Comparison of ENCODE assay signal across 18 cellular contexts in genomic region chr3:189673535-189673934, GRCh38. TPM values are rescaled to one million over a fixed set of nuclear protein-coding genes. Genes with fewer than 3 reads are reported as not detected.
DNase-seq lines count a peak whose midpoint lies in the region; ATAC-seq and TF ChIP-seq lines count a peak whose summit lies in the region.
"Had no signal": no experiment of that assay in that cellular context is flagged by ENCODE, and none has a peak within 500 bp of the region (broad histone marks: within the 10 kb centered on the region; RNA-seq: fewer than 3 reads in every experiment).

No MANE protein-coding gene starts in this region.

- H3K4me1 ChIP-seq in foreskin keratinocyte = peaks cover 5% of the 10 kb centered on the region
- H3K4me1 ChIP-seq: suprapubic skin had no signal

- no peaks in the 10 kb centered on the region for H3K27me3 ChIP-seq in foreskin keratinocyte
- H3K27me3 ChIP-seq: brain microvascular endothelial cell, suprapubic skin had no signal

- H3K36me3 ChIP-seq in SK-N-MC (ENCODE audit: insufficient read depth, low read length) = peaks cover 41% of the 10 kb centered on the region
- H3K36me3 ChIP-seq: brain microvascular endothelial cell, suprapubic skin had no signal

- no peak for DNase-seq in SK-N-MC (ENCODE audit: low read depth, low spot score)
- DNase-seq in NCI-H187 (lab: John Stamatoyannopoulos, UW) = no peak
- no peak for DNase-seq in superior temporal gyrus (ENCODE audit: extremely low spot score)
- no peak for DNase-seq in foreskin keratinocyte
- DNase-seq in AG08395 (ENCODE audit: low spot score) = no peak
- DNase-seq: activated CD4-positive, CD25-positive, alpha-beta regulatory T cell treated with anti-CD3 and anti-CD28 coated beads, Interleukin-2, amount 50 U/mL, for 72 hours; brain microvascular endothelial cell; CD4-positive, CD25-positive, alpha-beta regulatory T cell; left colon; NCI-H1694; NCI-H774 had no signal

- H3K9me3 ChIP-seq in SK-N-MC (ENCODE audit: low read depth, low read length) = peaks cover 40% of the 10 kb centered on the region
- H3K9me3 ChIP-seq: suprapubic skin had no signal

- ATAC-seq in GM18867 (IDR thresholded peaks at IDR 0.05; ENCODE audit: unreplicated experiment) = peak; percentile 93
- ATAC-seq in GM21528 (IDR thresholded peaks at IDR 0.05; ENCODE audit: low FRiP score, unreplicated experiment) = peak; percentile 71
- ATAC-seq in HG03066 (IDR thresholded peaks at IDR 0.05; ENCODE audit: low read depth, unreplicated experiment) = peak; percentile 88
- ATAC-seq in foreskin keratinocyte = no peak
- ATAC-seq: activated T-helper 17 cell treated with anti-CD3 and anti-CD28 coated beads, Interleukin-2, amount 50 U/mL, for 72 hours; HCT116; K562; left colon had no signal

- peak overlapping the region; percentile 88 for H3K9ac ChIP-seq in SK-N-MC (ENCODE audit: insufficient read length)

- no peak for TF ChIP-seq CTCF in foreskin keratinocyte (conservative IDR thresholded peaks at IDR 0.05)

- H3K27ac ChIP-seq in SK-N-MC (peak overlapping the region; percentile 99), foreskin keratinocyte (no peak overlapping the region)
- H3K27ac ChIP-seq: brain microvascular endothelial cell, suprapubic skin had no signal

- H3K4me3 ChIP-seq in SK-N-MC = peak overlapping the region; percentile 69
- H3K4me3 ChIP-seq: K562, suprapubic skin had no signal

RNA-seq across cellular contexts. Expression of gene TP63, which starts 42.3 kb away (rescaled TPM):
- total RNA-seq in foreskin keratinocyte = 154 and 165 TPM in 2 replicates
- 32.7 and 42.9 TPM in 2 replicates for polyA plus RNA-seq in foreskin keratinocyte
